Comparison of ENCODE assay signal across 1 cellular context in the genomic region with DNA sequence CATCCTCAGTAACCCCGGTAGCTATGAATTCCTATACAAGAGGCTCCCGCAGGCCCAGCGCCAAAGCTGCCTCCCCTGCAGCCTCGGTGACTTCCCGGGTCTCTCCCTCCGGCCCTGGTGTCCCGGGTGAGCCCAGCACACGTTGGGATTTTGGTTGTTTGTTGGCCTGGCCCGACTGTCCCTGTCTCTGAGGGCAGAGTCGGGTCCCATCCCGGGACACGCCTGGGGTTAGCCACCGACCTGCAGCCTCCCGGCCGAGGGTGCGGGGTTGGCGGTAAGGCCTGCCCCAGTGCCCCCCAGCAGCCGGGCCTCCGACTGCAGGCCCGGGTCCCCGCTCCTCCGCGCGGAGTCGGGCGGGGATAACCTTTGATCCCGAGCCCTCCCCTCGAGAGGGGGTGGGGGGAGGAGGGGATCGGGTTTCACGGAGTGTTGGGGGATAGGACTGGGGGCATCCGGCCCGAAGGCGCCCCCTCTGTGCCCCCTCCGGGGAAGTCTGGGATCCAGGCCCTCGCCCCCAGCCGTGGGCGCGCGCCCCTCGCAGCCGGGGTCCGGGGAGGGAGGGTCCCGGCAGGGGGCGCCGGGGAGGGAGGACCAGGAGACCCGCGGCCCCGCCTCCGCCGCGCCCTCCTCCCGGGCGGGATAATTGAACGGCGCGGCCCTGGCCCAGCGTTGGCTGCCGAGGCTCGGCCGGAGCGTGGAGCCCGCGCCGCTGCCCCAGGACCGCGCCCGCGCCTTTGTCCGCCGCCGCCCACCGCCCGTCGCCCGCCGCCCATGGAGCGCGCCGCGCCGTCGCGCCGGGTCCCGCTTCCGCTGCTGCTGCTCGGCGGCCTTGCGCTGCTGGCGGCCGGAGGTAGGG.
TF ChIP-seq lines count a peak whose summit lies in the region.

A gene with protein sequence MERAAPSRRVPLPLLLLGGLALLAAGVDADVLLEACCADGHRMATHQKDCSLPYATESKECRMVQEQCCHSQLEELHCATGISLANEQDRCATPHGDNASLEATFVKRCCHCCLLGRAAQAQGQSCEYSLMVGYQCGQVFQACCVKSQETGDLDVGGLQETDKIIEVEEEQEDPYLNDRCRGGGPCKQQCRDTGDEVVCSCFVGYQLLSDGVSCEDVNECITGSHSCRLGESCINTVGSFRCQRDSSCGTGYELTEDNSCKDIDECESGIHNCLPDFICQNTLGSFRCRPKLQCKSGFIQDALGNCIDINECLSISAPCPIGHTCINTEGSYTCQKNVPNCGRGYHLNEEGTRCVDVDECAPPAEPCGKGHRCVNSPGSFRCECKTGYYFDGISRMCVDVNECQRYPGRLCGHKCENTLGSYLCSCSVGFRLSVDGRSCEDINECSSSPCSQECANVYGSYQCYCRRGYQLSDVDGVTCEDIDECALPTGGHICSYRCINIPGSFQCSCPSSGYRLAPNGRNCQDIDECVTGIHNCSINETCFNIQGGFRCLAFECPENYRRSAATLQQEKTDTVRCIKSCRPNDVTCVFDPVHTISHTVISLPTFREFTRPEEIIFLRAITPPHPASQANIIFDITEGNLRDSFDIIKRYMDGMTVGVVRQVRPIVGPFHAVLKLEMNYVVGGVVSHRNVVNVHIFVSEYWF (plus strand): TSS at position 669 of the 856 bp plus-strand sequence. CDS start 103 bp downstream, at position 772.

TF ChIP-seq in HepG2, 621 proteins besides CTCF, POLR2A, EP300 and RAD21 (continued from another document and continues in another):
- TF ChIP-seq, protein P1, sequence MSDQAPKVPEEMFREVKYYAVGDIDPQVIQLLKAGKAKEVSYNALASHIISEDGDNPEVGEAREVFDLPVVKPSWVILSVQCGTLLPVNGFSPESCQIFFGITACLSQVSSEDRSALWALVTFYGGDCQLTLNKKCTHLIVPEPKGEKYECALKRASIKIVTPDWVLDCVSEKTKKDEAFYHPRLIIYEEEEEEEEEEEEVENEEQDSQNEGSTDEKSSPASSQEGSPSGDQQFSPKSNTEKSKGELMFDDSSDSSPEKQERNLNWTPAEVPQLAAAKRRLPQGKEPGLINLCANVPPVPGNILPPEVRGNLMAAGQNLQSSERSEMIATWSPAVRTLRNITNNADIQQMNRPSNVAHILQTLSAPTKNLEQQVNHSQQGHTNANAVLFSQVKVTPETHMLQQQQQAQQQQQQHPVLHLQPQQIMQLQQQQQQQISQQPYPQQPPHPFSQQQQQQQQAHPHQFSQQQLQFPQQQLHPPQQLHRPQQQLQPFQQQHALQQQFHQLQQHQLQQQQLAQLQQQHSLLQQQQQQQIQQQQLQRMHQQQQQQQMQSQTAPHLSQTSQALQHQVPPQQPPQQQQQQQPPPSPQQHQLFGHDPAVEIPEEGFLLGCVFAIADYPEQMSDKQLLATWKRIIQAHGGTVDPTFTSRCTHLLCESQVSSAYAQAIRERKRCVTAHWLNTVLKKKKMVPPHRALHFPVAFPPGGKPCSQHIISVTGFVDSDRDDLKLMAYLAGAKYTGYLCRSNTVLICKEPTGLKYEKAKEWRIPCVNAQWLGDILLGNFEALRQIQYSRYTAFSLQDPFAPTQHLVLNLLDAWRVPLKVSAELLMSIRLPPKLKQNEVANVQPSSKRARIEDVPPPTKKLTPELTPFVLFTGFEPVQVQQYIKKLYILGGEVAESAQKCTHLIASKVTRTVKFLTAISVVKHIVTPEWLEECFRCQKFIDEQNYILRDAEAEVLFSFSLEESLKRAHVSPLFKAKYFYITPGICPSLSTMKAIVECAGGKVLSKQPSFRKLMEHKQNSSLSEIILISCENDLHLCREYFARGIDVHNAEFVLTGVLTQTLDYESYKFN (CRISPR knock-in tag; conservative IDR thresholded peaks at IDR 0.05), result peak; percentile 90
- TF ChIP-seq KMT2A (CRISPR knock-in tag; IDR thresholded peaks at IDR 0.05), result peak; percentile 61
- peak; percentile 60; the same call in 1 of the 2 replicates for TF ChIP-seq AHR (CRISPR knock-in tag; IDR thresholded peaks at IDR 0.05)
- no peak for TF ChIP-seq MATR3 (CRISPR knock-in tag; IDR thresholded peaks at IDR 0.05)
- TF ChIP-seq MTA1 (CRISPR knock-in tag; IDR thresholded peaks at IDR 0.05; ENCODE audit: borderline replicate concordance), result peak; percentile 86
- TF ChIP-seq, protein P2, sequence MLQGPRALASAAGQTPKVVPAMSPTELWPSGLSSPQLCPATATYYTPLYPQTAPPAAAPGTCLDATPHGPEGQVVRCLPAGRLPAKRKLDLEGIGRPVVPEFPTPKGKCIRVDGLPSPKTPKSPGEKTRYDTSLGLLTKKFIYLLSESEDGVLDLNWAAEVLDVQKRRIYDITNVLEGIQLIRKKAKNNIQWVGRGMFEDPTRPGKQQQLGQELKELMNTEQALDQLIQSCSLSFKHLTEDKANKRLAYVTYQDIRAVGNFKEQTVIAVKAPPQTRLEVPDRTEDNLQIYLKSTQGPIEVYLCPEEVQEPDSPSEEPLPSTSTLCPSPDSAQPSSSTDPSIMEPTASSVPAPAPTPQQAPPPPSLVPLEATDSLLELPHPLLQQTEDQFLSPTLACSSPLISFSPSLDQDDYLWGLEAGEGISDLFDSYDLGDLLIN (CRISPR knock-in tag; IDR thresholded peaks at IDR 0.05; ENCODE audit: borderline replicate concordance), result peak; percentile 68; the same call in 1 of the 2 replicates
- TF ChIP-seq CCAR2 (optimal IDR thresholded peaks at IDR 0.05; ENCODE audit: low read depth, low read length), result peak; percentile 65
- TF ChIP-seq, protein P3, sequence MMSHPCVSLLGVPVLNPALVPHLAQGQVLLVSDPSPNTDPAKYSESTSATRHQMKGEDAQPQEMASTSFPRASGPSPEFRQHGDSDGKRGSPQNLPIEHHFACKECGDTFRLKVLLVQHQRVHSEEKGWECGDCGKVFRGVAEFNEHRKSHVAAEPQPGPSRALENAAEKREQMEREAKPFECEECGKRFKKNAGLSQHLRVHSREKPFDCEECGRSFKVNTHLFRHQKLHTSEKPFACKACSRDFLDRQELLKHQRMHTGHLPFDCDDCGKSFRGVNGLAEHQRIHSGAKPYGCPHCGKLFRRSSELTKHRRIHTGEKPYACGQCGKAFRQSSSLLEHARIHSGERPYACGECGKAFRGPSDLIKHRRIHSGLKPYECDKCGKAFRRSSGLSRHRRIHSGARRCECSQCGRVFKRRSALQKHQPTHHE (CRISPR knock-in tag; IDR thresholded peaks at IDR 0.05; ENCODE audit: borderline replicate concordance), result peak; percentile 36; the same call in 1 of the 2 replicates
- TF ChIP-seq, protein P4, sequence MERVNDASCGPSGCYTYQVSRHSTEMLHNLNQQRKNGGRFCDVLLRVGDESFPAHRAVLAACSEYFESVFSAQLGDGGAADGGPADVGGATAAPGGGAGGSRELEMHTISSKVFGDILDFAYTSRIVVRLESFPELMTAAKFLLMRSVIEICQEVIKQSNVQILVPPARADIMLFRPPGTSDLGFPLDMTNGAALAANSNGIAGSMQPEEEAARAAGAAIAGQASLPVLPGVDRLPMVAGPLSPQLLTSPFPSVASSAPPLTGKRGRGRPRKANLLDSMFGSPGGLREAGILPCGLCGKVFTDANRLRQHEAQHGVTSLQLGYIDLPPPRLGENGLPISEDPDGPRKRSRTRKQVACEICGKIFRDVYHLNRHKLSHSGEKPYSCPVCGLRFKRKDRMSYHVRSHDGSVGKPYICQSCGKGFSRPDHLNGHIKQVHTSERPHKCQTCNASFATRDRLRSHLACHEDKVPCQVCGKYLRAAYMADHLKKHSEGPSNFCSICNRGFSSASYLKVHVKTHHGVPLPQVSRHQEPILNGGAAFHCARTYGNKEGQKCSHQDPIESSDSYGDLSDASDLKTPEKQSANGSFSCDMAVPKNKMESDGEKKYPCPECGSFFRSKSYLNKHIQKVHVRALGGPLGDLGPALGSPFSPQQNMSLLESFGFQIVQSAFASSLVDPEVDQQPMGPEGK (CRISPR knock-in tag; IDR thresholded peaks at IDR 0.05), result peak; percentile 99
- TF ChIP-seq ZNF572 (CRISPR knock-in tag; IDR thresholded peaks at IDR 0.05), result peak; percentile 73
- peak; percentile 78 for TF ChIP-seq KDM2A (CRISPR knock-in tag; IDR thresholded peaks at IDR 0.05; ENCODE audit: borderline replicate concordance, low read depth)
- TF ChIP-seq ZMYM2 (CRISPR knock-in tag; IDR thresholded peaks at IDR 0.05), result peak; percentile 49; the same call in 1 of the 2 replicates
- no peak for TF ChIP-seq ATAD3A (CRISPR knock-in tag; IDR thresholded peaks at IDR 0.05)
- TF ChIP-seq DMAP1 (CRISPR knock-in tag; IDR thresholded peaks at IDR 0.05), result peak; percentile 68; the same call in 1 of the 2 replicates
- TF ChIP-seq ZNF766 (CRISPR knock-in tag; IDR thresholded peaks at IDR 0.05; ENCODE audit: borderline replicate concordance), result peak; percentile 85; the same call in 1 of the 2 replicates
- TF ChIP-seq, protein P5, sequence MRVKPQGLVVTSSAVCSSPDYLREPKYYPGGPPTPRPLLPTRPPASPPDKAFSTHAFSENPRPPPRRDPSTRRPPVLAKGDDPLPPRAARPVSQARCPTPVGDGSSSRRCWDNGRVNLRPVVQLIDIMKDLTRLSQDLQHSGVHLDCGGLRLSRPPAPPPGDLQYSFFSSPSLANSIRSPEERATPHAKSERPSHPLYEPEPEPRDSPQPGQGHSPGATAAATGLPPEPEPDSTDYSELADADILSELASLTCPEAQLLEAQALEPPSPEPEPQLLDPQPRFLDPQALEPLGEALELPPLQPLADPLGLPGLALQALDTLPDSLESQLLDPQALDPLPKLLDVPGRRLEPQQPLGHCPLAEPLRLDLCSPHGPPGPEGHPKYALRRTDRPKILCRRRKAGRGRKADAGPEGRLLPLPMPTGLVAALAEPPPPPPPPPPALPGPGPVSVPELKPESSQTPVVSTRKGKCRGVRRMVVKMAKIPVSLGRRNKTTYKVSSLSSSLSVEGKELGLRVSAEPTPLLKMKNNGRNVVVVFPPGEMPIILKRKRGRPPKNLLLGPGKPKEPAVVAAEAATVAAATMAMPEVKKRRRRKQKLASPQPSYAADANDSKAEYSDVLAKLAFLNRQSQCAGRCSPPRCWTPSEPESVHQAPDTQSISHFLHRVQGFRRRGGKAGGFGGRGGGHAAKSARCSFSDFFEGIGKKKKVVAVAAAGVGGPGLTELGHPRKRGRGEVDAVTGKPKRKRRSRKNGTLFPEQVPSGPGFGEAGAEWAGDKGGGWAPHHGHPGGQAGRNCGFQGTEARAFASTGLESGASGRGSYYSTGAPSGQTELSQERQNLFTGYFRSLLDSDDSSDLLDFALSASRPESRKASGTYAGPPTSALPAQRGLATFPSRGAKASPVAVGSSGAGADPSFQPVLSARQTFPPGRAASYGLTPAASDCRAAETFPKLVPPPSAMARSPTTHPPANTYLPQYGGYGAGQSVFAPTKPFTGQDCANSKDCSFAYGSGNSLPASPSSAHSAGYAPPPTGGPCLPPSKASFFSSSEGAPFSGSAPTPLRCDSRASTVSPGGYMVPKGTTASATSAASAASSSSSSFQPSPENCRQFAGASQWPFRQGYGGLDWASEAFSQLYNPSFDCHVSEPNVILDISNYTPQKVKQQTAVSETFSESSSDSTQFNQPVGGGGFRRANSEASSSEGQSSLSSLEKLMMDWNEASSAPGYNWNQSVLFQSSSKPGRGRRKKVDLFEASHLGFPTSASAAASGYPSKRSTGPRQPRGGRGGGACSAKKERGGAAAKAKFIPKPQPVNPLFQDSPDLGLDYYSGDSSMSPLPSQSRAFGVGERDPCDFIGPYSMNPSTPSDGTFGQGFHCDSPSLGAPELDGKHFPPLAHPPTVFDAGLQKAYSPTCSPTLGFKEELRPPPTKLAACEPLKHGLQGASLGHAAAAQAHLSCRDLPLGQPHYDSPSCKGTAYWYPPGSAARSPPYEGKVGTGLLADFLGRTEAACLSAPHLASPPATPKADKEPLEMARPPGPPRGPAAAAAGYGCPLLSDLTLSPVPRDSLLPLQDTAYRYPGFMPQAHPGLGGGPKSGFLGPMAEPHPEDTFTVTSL (CRISPR knock-in tag; IDR thresholded peaks at IDR 0.05; ENCODE audit: borderline replicate concordance), result peak; percentile 10; the same call in 1 of the 2 replicates
- TF ChIP-seq NR2F6 (IDR thresholded peaks at IDR 0.05), result peak; percentile 78
- TF ChIP-seq NR2F6 (CRISPR knock-in tag; IDR thresholded peaks at IDR 0.05), result peak; percentile 94
- TF ChIP-seq, protein P6, sequence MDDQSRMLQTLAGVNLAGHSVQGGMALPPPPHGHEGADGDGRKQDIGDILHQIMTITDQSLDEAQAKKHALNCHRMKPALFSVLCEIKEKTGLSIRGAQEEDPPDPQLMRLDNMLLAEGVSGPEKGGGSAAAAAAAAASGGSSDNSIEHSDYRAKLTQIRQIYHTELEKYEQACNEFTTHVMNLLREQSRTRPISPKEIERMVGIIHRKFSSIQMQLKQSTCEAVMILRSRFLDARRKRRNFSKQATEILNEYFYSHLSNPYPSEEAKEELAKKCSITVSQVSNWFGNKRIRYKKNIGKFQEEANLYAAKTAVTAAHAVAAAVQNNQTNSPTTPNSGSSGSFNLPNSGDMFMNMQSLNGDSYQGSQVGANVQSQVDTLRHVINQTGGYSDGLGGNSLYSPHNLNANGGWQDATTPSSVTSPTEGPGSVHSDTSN (CRISPR knock-in tag; IDR thresholded peaks at IDR 0.05; ENCODE audit: borderline replicate concordance), result peak; percentile 62; the same call in 1 of the 2 replicates
- TF ChIP-seq SAP130 (CRISPR knock-in tag; IDR thresholded peaks at IDR 0.05; ENCODE audit: low read depth), result peak; percentile 81
- no peak for TF ChIP-seq ZEB1 (IDR thresholded peaks at IDR 0.05; ENCODE audit: insufficient replicate concordance, low read depth)
- TF ChIP-seq ZNF747 (CRISPR knock-in tag; IDR thresholded peaks at IDR 0.05; ENCODE audit: borderline replicate concordance), result 0 out of 2 replicates have a peak, but pooled peaks have one; percentile 19
- peak; percentile 12 for TF ChIP-seq YY1 (IDR thresholded peaks at IDR 0.05; ENCODE audit: insufficient read depth, insufficient replicate concordance, low read depth, low read length)
- TF ChIP-seq ARNT2 (CRISPR knock-in tag; IDR thresholded peaks at IDR 0.05; ENCODE audit: low read depth), result peak; percentile 52; the same call in 1 of the 2 replicates
- 0 out of 2 replicates have a peak, but pooled peaks have one; percentile 21 for TF ChIP-seq LCORL (IDR thresholded peaks at IDR 0.05)
- peak; percentile 84 for TF ChIP-seq LCORL (CRISPR knock-in tag; IDR thresholded peaks at IDR 0.05)
- TF ChIP-seq SIN3A (IDR thresholded peaks at IDR 0.05; ENCODE audit: borderline replicate concordance, low read depth, low read length), result peak; percentile 93; the same call in 1 of the 2 replicates
- peak; percentile 30; the same call in 1 of the 2 replicates for TF ChIP-seq ZSCAN9 (CRISPR knock-in tag; IDR thresholded peaks at IDR 0.05; ENCODE audit: borderline replicate concordance)
- TF ChIP-seq, protein P7, sequence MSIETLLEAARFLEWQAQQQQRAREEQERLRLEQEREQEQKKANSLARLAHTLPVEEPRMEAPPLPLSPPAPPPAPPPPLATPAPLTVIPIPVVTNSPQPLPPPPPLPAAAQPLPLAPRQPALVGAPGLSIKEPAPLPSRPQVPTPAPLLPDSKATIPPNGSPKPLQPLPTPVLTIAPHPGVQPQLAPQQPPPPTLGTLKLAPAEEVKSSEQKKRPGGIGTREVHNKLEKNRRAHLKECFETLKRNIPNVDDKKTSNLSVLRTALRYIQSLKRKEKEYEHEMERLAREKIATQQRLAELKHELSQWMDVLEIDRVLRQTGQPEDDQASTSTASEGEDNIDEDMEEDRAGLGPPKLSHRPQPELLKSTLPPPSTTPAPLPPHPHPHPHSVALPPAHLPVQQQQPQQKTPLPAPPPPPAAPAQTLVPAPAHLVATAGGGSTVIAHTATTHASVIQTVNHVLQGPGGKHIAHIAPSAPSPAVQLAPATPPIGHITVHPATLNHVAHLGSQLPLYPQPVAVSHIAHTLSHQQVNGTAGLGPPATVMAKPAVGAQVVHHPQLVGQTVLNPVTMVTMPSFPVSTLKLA (IDR thresholded peaks at IDR 0.05), result no peak
- peak; percentile 90; the same call in 1 of the 2 replicates for TF ChIP-seq KDM3A (CRISPR knock-in tag; IDR thresholded peaks at IDR 0.05; ENCODE audit: low read depth)
- TF ChIP-seq NR2F1 (CRISPR knock-in tag; IDR thresholded peaks at IDR 0.05), result peak; percentile 88 to 90; a peak in 3 of 4 replicates
